Comparison of ENCODE assay signal across 1 cellular context in the genomic region with DNA sequence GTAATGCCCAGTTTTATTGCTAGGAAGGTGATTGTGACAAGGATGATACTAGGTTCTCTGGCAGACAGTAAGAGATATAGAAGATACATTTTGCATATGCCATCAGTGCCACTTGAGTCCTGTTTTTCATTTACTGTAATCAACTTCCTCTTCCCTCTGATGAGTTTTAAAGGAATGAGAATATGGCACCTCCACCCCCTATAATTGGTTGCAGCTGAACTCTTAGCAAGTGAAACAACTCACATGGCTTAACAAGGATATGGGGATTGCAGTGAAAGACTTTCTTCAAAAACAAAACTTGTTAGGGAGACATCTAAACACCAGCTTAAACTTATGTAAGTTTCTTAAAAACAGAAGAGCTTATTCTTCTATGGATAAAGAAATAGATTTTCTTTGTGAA.
A peak's percentile ranks its signal among the peaks of the same experiment; 100 is the strongest.
TF ChIP-seq lines count a peak whose summit lies in the region.

No MANE protein-coding gene starts in this region.

TF ChIP-seq in HCT116, 20 proteins besides CTCF, POLR2A, EP300 and RAD21:
- TF ChIP-seq, protein P1, sequence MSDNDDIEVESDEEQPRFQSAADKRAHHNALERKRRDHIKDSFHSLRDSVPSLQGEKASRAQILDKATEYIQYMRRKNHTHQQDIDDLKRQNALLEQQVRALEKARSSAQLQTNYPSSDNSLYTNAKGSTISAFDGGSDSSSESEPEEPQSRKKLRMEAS (IDR thresholded peaks at IDR 0.05) = 0 out of 2 replicates have a peak, but pooled peaks have one; percentile 5
- TF ChIP-seq CEBPB (IDR thresholded peaks at IDR 0.05; ENCODE audit: low read depth) (0 out of 2 replicates have a peak, but pooled peaks have one; percentile 9), SIN3A (IDR thresholded peaks at IDR 0.05; ENCODE audit: low read depth) (no peak), SRF (IDR thresholded peaks at IDR 0.05; ENCODE audit: low read depth) (no peak), SP1 (IDR thresholded peaks at IDR 0.05; ENCODE audit: low read depth) (no peak), ELF1 (IDR thresholded peaks at IDR 0.05; ENCODE audit: borderline replicate concordance, low read depth) (no peak), ZNF274 (IDR thresholded peaks at IDR 0.05; ENCODE audit: low read depth, low read length) (no peak)
- TF ChIP-seq, protein P2, sequence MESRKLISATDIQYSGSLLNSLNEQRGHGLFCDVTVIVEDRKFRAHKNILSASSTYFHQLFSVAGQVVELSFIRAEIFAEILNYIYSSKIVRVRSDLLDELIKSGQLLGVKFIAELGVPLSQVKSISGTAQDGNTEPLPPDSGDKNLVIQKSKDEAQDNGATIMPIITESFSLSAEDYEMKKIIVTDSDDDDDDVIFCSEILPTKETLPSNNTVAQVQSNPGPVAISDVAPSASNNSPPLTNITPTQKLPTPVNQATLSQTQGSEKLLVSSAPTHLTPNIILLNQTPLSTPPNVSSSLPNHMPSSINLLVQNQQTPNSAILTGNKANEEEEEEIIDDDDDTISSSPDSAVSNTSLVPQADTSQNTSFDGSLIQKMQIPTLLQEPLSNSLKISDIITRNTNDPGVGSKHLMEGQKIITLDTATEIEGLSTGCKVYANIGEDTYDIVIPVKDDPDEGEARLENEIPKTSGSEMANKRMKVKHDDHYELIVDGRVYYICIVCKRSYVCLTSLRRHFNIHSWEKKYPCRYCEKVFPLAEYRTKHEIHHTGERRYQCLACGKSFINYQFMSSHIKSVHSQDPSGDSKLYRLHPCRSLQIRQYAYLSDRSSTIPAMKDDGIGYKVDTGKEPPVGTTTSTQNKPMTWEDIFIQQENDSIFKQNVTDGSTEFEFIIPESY (IDR thresholded peaks at IDR 0.05; ENCODE audit: extremely low read depth, insufficient replicate concordance, low read length) = no peak
TF ChIP-seq in HCT116: peak in this region for 2.
